In genomic region chr7:131956864-131957263, GRCh38 we compare ENCODE assay signal across 7 cellular contexts.
"Had no signal": no experiment of that assay in that cellular context is flagged by ENCODE, and none has a peak within 500 bp of the region (broad histone marks: within the 10 kb centered on the region; RNA-seq: fewer than 3 reads in every experiment).

No MANE protein-coding gene starts in this region.

- H3K4me3 ChIP-seq: GM23338, HAP-1 had no signal

- DNase-seq: H7, HFFc6, IMR-90, KBM-7 had no signal

- H3K4me1 ChIP-seq: HAP-1 had no signal

- H3K4me3 Mint-ChIP-seq: GM23338, HFFc6 had no signal

- H3K4me2 ChIP-seq: GM23338, KMS-11 had no signal

- H3K9me3 Mint-ChIP-seq: GM23338, HFFc6 had no signal

- ATAC-seq: GM23338 had no signal

- H3K9ac ChIP-seq: KMS-11 had no signal

- H3K9me3 ChIP-seq: HAP-1 had no signal

- H3K36me3 ChIP-seq: HAP-1 had no signal

- H3K27ac Mint-ChIP-seq: GM23338, HFFc6 had no signal

- H3K27ac ChIP-seq: KMS-11 had no signal
